ENCODE assay signal across 13 cellular contexts in genomic region chr6:116144590-116144989, GRCh38. TPM values are rescaled to one million over a fixed set of nuclear protein-coding genes. Genes with fewer than 3 reads are reported as not detected.
DNase-seq lines count a peak whose midpoint lies in the region; ATAC-seq, FAIRE-seq and TF ChIP-seq lines count a peak whose summit lies in the region.
"Had no signal": no experiment of that assay in that cellular context is flagged by ENCODE, and none has a peak within 500 bp of the region (broad histone marks: within the 10 kb centered on the region; RNA-seq: fewer than 3 reads in every experiment).

No MANE protein-coding gene starts in this region.

- H3K36me3 Mint-ChIP-seq in astrocyte (ENCODE audit: low read depth, unreplicated experiment) = no peaks in the 10 kb centered on the region
- H3K36me3 Mint-ChIP-seq in T-helper 17 cell (ENCODE audit: low read depth) = no peaks in the 10 kb centered on the region

- no peaks in the 10 kb centered on the region for H3K27me3 ChIP-seq in astrocyte (ENCODE audit: insufficient read depth, low read length)
- H3K27me3 ChIP-seq: cardiac muscle cell had no signal

- H3K9me3 ChIP-seq in astrocyte (ENCODE audit: insufficient read depth, low read depth, low read length) = no peaks in the 10 kb centered on the region
- no peaks in the 10 kb centered on the region for H3K9me3 ChIP-seq in T-helper 17 cell (ENCODE audit: control insufficient read depth, low read length, poor library complexity, severe bottlenecking)

- peaks cover 17% of the 10 kb centered on the region for H3K4me1 ChIP-seq in astrocyte (ENCODE audit: insufficient read depth, low read length)

- peak; percentile 96 for FAIRE-seq in astrocyte (lab: Jason Lieb, UNC)
- FAIRE-seq: TTC549 had no signal

- no peaks in the 10 kb centered on the region for H4K20me1 ChIP-seq in astrocyte (ENCODE audit: insufficient read depth, low read length)

- peak overlapping the region; percentile 35 for H3K27ac ChIP-seq in astrocyte (ENCODE audit: low read depth, low read length)
- H3K27ac ChIP-seq: C4-2B, cardiac muscle cell had no signal

- H3K4me2 ChIP-seq in astrocyte (ENCODE audit: low read length) = peak overlapping the region; percentile 52

- ATAC-seq in GM19397 (IDR thresholded peaks at IDR 0.05; ENCODE audit: unreplicated experiment) = no peak
- no peak for ATAC-seq in T-helper 17 cell

- H3K4me1 Mint-ChIP-seq in astrocyte (ENCODE audit: low read depth, unreplicated experiment) (peaks cover 21% of the 10 kb centered on the region), T-helper 17 cell (peaks cover 3% of the 10 kb centered on the region)

- H2AFZ ChIP-seq in astrocyte (ENCODE audit: low read depth, low read length) = no peak overlapping the region

- DNase-seq in AG09309 (ENCODE audit: low read depth) (peak; percentile 53), HT1080 (ENCODE audit: low read depth) (peak; percentile 81), astrocyte (ENCODE audit: low read depth) (peak; percentile 96), iris pigment epithelial cell (ENCODE audit: low read depth) (peak; percentile 93), ecto neural progenitor cell (ENCODE audit: low spot score) (no peak), NCI-H1048 (lab: John Stamatoyannopoulos, UW) (no peak), T-helper 17 cell (no peak)
- DNase-seq: glutamatergic neuron, NCI-H1694 had no signal

- H3K27ac Mint-ChIP-seq in astrocyte (ENCODE audit: unreplicated experiment) = peak overlapping the region; percentile 42
- no peak overlapping the region for H3K27ac Mint-ChIP-seq in T-helper 17 cell

- peak overlapping the region; percentile 4 for H3K4me3 Mint-ChIP-seq in astrocyte (ENCODE audit: unreplicated experiment)
- no peak overlapping the region for H3K4me3 Mint-ChIP-seq in T-helper 17 cell

- H3K4me3 ChIP-seq in AG09309 (ENCODE audit: control insufficient read depth, low read depth, low read length) = no peak overlapping the region
- H3K4me3 ChIP-seq in astrocyte (ENCODE audit: insufficient read depth, low read depth, low read length) = no peak overlapping the region
- H3K4me3 ChIP-seq: cardiac muscle cell had no signal

- no peak for TF ChIP-seq CTCF in AG09309 (IDR thresholded peaks at IDR 0.05; ENCODE audit: control insufficient read depth, insufficient read depth, low read depth, low read length, missing control alignments)
- no peak for TF ChIP-seq CTCF in astrocyte (IDR thresholded peaks at IDR 0.05; ENCODE audit: insufficient read depth, low read depth, low read length)

- H3K9me3 Mint-ChIP-seq in astrocyte (ENCODE audit: unreplicated experiment) = no peaks in the 10 kb centered on the region

- H3K27me3 Mint-ChIP-seq in astrocyte (ENCODE audit: low read depth, unreplicated experiment) (no peaks in the 10 kb centered on the region), T-helper 17 cell (no peaks in the 10 kb centered on the region)

- no peaks in the 10 kb centered on the region for H3K79me2 ChIP-seq in astrocyte (ENCODE audit: insufficient read depth, low read length)

- no peaks in the 10 kb centered on the region for H3K36me3 ChIP-seq in astrocyte (ENCODE audit: insufficient read depth, low read length)
- H3K36me3 ChIP-seq: cardiac muscle cell had no signal

- H3K9ac ChIP-seq in astrocyte (ENCODE audit: low read length) = peak overlapping the region; percentile 25

RNA-seq across cellular contexts. Expression of gene COL10A1, which starts 18.7 kb away (rescaled TPM):
- total RNA-seq in HT1080 (2014; rRNA removed; shearing (Covaris generic)) = not detected in 2 replicates
- polyA plus RNA-seq in HT1080 (2015; cell fraction: cytosol; rRNA removed) = 0.08 and 0.21 TPM in 2 replicates
- 0.70 and 0.98 TPM in 2 replicates for polyA plus RNA-seq in HT1080 (2015; cell fraction: nucleus; rRNA removed)
- total RNA-seq in astrocyte = 0.17 TPM in 1 of 2 replicates, not detected in the other
- total RNA-seq in T-helper 17 cell = under 1 TPM in 1 of 2 donors, not detected in 1; 0.34 TPM
- total RNA-seq: cardiac muscle cell had no signal

RNA-seq across cellular contexts. Expression of gene NT5DC1, which starts 43.9 kb away (rescaled TPM):
- total RNA-seq in HT1080 (2014; rRNA removed; shearing (Covaris generic)) = 10.0 and 19.9 TPM in 2 replicates
- polyA plus RNA-seq in HT1080 (2015; cell fraction: cytosol; rRNA removed) = 34.0 and 40.7 TPM in 2 replicates
- polyA plus RNA-seq in HT1080 (2015; cell fraction: nucleus; rRNA removed) = 38.8 and 44.4 TPM in 2 replicates
- total RNA-seq in astrocyte (26.7 and 29.7 TPM in 2 replicates), T-helper 17 cell (10 to 100 TPM; 33.1 to 34.5 TPM)

Comparison
In these comparisons a context has a peak if more than half of its experiments do, and no peak if none do; other contexts are left out.
1. DNase-seq: peak in AG09309 (single experiment), HT1080 (single experiment), astrocyte (single experiment) and iris pigment epithelial cell (single experiment); none in ecto neural progenitor cell (single experiment), NCI-H1048 (single experiment) and T-helper 17 cell (0 of 3).